33 cellular contexts compared by ENCODE assay signal in the genomic region with DNA sequence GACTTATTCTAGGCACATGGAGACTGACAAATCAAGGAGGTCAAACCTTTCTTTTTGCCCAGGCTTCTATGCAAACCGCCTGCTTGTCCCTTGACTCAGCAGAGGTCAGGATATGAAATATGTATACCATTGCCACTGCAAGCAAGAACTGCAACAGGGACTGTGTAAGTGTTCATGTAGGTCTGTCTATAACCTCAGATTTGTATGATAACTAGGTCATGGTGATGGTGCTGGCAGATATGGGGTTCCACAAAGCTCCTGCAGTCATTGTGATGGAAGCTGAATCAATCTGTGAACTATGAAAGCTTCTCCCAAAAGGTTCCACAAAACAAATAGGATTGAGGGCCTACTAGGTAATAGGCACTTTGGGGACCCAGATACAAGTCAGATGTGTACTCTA.
A peak's percentile ranks its signal among the peaks of the same experiment; 100 is the strongest.
DNase-seq lines count a peak whose midpoint lies in the region; ATAC-seq and TF ChIP-seq lines count a peak whose summit lies in the region.
"Had no signal": no experiment of that assay in that cellular context is flagged by ENCODE, and none has a peak within 500 bp of the region (broad histone marks: within the 10 kb centered on the region; RNA-seq: fewer than 3 reads in every experiment).

No MANE protein-coding gene starts in this region.

- no peaks in the 10 kb centered on the region for H3K9me2 ChIP-seq in SK-N-SH

- CTCF ChIA-PET in SK-N-SH (lab: Yijun Ruan, JAX) = interaction anchor here (1.2 to 2.1 kb wide), 3 partner anchors 57 to 385 kb away, joined by 3 to 5 read pairs (median 4); no protein-coding TSS in a partner anchor
- CTCF ChIA-PET in activated CD8-positive, alpha-beta T cell treated with anti-CD3 and anti-CD28 coated beads, Interleukin-2, amount 10 ng/mL, durations not matched to agents 7 days and 5 days (lab: Charles Lee) = interaction anchor here (0.6 kb wide), 1 partner anchor 16 kb away, joined by 4 read pairs; no protein-coding TSS in a partner anchor

- H3K9me3 Mint-ChIP-seq in type B pancreatic cell = no peaks in the 10 kb centered on the region
- no peaks in the 10 kb centered on the region for H3K9me3 Mint-ChIP-seq in activated CD8-positive, alpha-beta T cell treated with anti-CD3 and anti-CD28 coated beads, Interleukin-2, amount 10 ng/mL, durations not matched to agents 7 days and 5 days (ENCODE audit: insufficient read depth)
- H3K9me3 Mint-ChIP-seq: CD4-positive, alpha-beta memory T cell; CD4-positive, alpha-beta T cell; CD8-positive, alpha-beta memory T cell; CD8-positive, alpha-beta T cell had no signal

- no peaks in the 10 kb centered on the region for H4K20me1 ChIP-seq in SK-N-SH (ENCODE audit: insufficient read depth)
- H4K20me1 ChIP-seq: BLaER1; BLaER1 treated with 17β-estradiol and CSF1 and Interleukin-3, amounts not matched to agents 10 nM and 100 nM had no signal

- peaks cover 0 to 4% of the 10 kb centered on the region in 2 experiments for H3K36me3 ChIP-seq in SK-N-SH (replicated peaks in 1 of 2; ENCODE audit: control insufficient read depth in 1 of 2, insufficient read depth in 2 of 2, low read length in 1 of 2)
- H3K36me3 ChIP-seq: BE2C; BLaER1; BLaER1 treated with 17β-estradiol and CSF1 and Interleukin-3, amounts not matched to agents 10 nM and 100 nM had no signal

- WGBS in SK-N-SH (ENCODE audit: low lambda C conversion rate) = 48% methylated on average over 1 of the region's 1 CpG

- no peak for TF ChIP-seq EP300 in SK-N-SH (IDR thresholded peaks at IDR 0.05; ENCODE audit: borderline replicate concordance in 1 of 2, low read depth in 1 of 2, low read length in 1 of 2)

- no peak overlapping the region for H3K27ac Mint-ChIP-seq in type B pancreatic cell
- H3K27ac Mint-ChIP-seq in activated CD8-positive, alpha-beta T cell treated with anti-CD3 and anti-CD28 coated beads, Interleukin-2, amount 10 ng/mL, durations not matched to agents 7 days and 5 days = no peak overlapping the region
- H3K27ac Mint-ChIP-seq: B cell; CD14-positive monocyte; CD4-positive, alpha-beta memory T cell; CD4-positive, alpha-beta T cell; CD4-positive, CD25-positive, alpha-beta regulatory T cell; CD8-positive, alpha-beta memory T cell; CD8-positive, alpha-beta T cell had no signal

- H3K4me1 Mint-ChIP-seq in type B pancreatic cell (ENCODE audit: unreplicated experiment) = no peaks in the 10 kb centered on the region
- H3K4me1 Mint-ChIP-seq in activated CD8-positive, alpha-beta T cell treated with anti-CD3 and anti-CD28 coated beads, Interleukin-2, amount 10 ng/mL, durations not matched to agents 7 days and 5 days (ENCODE audit: low read depth) = no peaks in the 10 kb centered on the region
- H3K4me1 Mint-ChIP-seq: B cell; CD14-positive monocyte; CD4-positive, alpha-beta memory T cell; CD4-positive, CD25-positive, alpha-beta regulatory T cell; CD8-positive, alpha-beta memory T cell had no signal

- H3K4me2 ChIP-seq in SK-N-SH = no peak overlapping the region
- H3K4me2 ChIP-seq: A549; BLaER1; BLaER1 treated with 17β-estradiol and CSF1 and Interleukin-3, amounts not matched to agents 10 nM and 100 nM had no signal

- H3K36me3 Mint-ChIP-seq in type B pancreatic cell = no peaks in the 10 kb centered on the region
- no peaks in the 10 kb centered on the region for H3K36me3 Mint-ChIP-seq in activated CD8-positive, alpha-beta T cell treated with anti-CD3 and anti-CD28 coated beads, Interleukin-2, amount 10 ng/mL, durations not matched to agents 7 days and 5 days (ENCODE audit: low read depth)
- H3K36me3 Mint-ChIP-seq: CD14-positive monocyte; CD4-positive, alpha-beta memory T cell; CD4-positive, CD25-positive, alpha-beta regulatory T cell; CD8-positive, alpha-beta memory T cell; CD8-positive, alpha-beta T cell had no signal

- DNase-seq in SK-N-SH (no peak), HCEC 1CT (peak; percentile 4), SK-N-DZ (ENCODE audit: low spot score) (peak; percentile 10), ecto neural progenitor cell (ENCODE audit: low spot score) (peak; percentile 6), type B pancreatic cell (ENCODE audit: extremely low spot score, unreplicated experiment) (no peak), NCI-H2081 (lab: John Stamatoyannopoulos, UW) (no peak)
- no peak for DNase-seq in activated CD8-positive, alpha-beta T cell treated with anti-CD3 and anti-CD28 coated beads, Interleukin-2, amount 10 ng/mL, durations not matched to agents 7 days and 5 days
- DNase-seq: 8988T; ACHN; AML-193; C1 segment of cervical spinal cord; Caco-2; Calu3; CD4-positive, alpha-beta memory T cell; CD4-positive, alpha-beta T cell; CD4-positive, CD25-positive, alpha-beta regulatory T cell; CD8-positive, alpha-beta memory T cell; CD8-positive, alpha-beta T cell; COR-L47; DMS 273 treated with DMSO at 0.1 percent for 48 hours; DMS153; DMS53; DND-41; EL had no signal

- ATAC-seq in SK-N-SH treated with all-trans-retinoic acid at 6 μM for 48 hours = no peak
- ATAC-seq in activated CD8-positive, alpha-beta T cell treated with anti-CD3 and anti-CD28 coated beads, Interleukin-2, amount 10 ng/mL, durations not matched to agents 7 days and 5 days = no peak
- ATAC-seq: A549; CD8-positive, alpha-beta T cell had no signal

- no peak overlapping the region for H3K4me3 ChIP-seq in SK-N-SH (ENCODE audit: low read depth in 2 of 2, low read length in 1 of 2)
- H3K4me3 ChIP-seq: A549; BLaER1; BLaER1 treated with 17β-estradiol and CSF1 and Interleukin-3, amounts not matched to agents 10 nM and 100 nM had no signal

- TF ChIP-seq CTCF in SK-N-SH (IDR thresholded peaks at IDR 0.05) = no peak
- TF ChIP-seq CTCF in type B pancreatic cell (conservative IDR thresholded peaks at IDR 0.05) = no peak

- peak overlapping the region in 1 of 2 experiments; percentile 99; a peak in 2 of 4 replicates for H3K27ac ChIP-seq in SK-N-SH (ENCODE audit: low read depth in 2 of 2, low read length in 1 of 2)
- H3K27ac ChIP-seq: 22Rv1; A549; BLaER1; BLaER1 treated with 17β-estradiol and CSF1 and Interleukin-3, amounts not matched to agents 10 nM and 100 nM; C4-2B had no signal

- no peaks in the 10 kb centered on the region for H3K79me2 ChIP-seq in SK-N-SH (ENCODE audit: insufficient read depth)

- no peaks in the 10 kb centered on the region for H3K27me3 Mint-ChIP-seq in type B pancreatic cell
- H3K27me3 Mint-ChIP-seq in activated CD8-positive, alpha-beta T cell treated with anti-CD3 and anti-CD28 coated beads, Interleukin-2, amount 10 ng/mL, durations not matched to agents 7 days and 5 days (ENCODE audit: low read depth) = peaks cover 9% of the 10 kb centered on the region
- H3K27me3 Mint-ChIP-seq: B cell; CD4-positive, alpha-beta T cell had no signal

- H2AFZ ChIP-seq in SK-N-SH (ENCODE audit: low read depth) = no peak overlapping the region

- peaks cover 0 to 27% of the 10 kb centered on the region in 2 experiments; a peak in 2 of 4 replicates for H3K4me1 ChIP-seq in SK-N-SH (ENCODE audit: control insufficient read depth in 1 of 2, insufficient read depth in 2 of 2, low read depth in 1 of 2, low read length in 1 of 2)
- H3K4me1 ChIP-seq: A549, Caco-2 had no signal

- H3K27me3 ChIP-seq in SK-N-SH (ENCODE audit: insufficient read depth) = no peaks in the 10 kb centered on the region
- H3K27me3 ChIP-seq: BE2C; BLaER1; BLaER1 treated with 17β-estradiol and CSF1 and Interleukin-3, amounts not matched to agents 10 nM and 100 nM had no signal

- H3F3A ChIP-seq in SK-N-SH (replicated peaks; ENCODE audit: insufficient read depth) = no peaks in the 10 kb centered on the region

- TF ChIP-seq RAD21 in SK-N-SH (IDR thresholded peaks at IDR 0.05; ENCODE audit: low read length) = no peak

- H3K9ac ChIP-seq in SK-N-SH = no peak overlapping the region
- H3K9ac ChIP-seq: BLaER1; BLaER1 treated with 17β-estradiol and CSF1 and Interleukin-3, amounts not matched to agents 10 nM and 100 nM had no signal

- H3K4me3 Mint-ChIP-seq in type B pancreatic cell = no peak overlapping the region
- no peak overlapping the region for H3K4me3 Mint-ChIP-seq in activated CD8-positive, alpha-beta T cell treated with anti-CD3 and anti-CD28 coated beads, Interleukin-2, amount 10 ng/mL, durations not matched to agents 7 days and 5 days
- H3K4me3 Mint-ChIP-seq: B cell; CD14-positive monocyte; CD4-positive, alpha-beta memory T cell; CD4-positive, alpha-beta T cell; CD4-positive, CD25-positive, alpha-beta regulatory T cell; CD8-positive, alpha-beta memory T cell; CD8-positive, alpha-beta T cell had no signal

- POLR2A ChIA-PET in SK-N-SH (lab: Yijun Ruan, JAX) = no interaction called here
- POLR2A ChIA-PET in activated CD8-positive, alpha-beta T cell treated with anti-CD3 and anti-CD28 coated beads, Interleukin-2, amount 10 ng/mL, durations not matched to agents 7 days and 5 days (lab: Charles Lee) = no interaction called here

- no peaks in the 10 kb centered on the region for H3K9me3 ChIP-seq in SK-N-SH
- H3K9me3 ChIP-seq: A549; BE2C; BLaER1; BLaER1 treated with 17β-estradiol and CSF1 and Interleukin-3, amounts not matched to agents 10 nM and 100 nM; Caco-2 had no signal

TF ChIP-seq in SK-N-SH, 30 proteins besides CTCF, POLR2A, EP300 and RAD21:
- TF ChIP-seq GATA2 (CRISPR knock-in tag; IDR thresholded peaks at IDR 0.05) (peak; percentile 61), SMC3 (IDR thresholded peaks at IDR 0.05; ENCODE audit: low read depth, low read length) (no peak)

TF ChIP-seq in SK-N-SH treated with all-trans-retinoic acid at 6 μM for 48 hours, 23 proteins besides CTCF, POLR2A, EP300 and RAD21 (continues in another document):
- TF ChIP-seq RARB (CRISPR knock-in tag; IDR thresholded peaks at IDR 0.05) (no peak), ZFP30 (CRISPR knock-in tag; IDR thresholded peaks at IDR 0.05) (no peak), ISL1 (CRISPR knock-in tag; IDR thresholded peaks at IDR 0.05) (no peak), TCF4 (CRISPR knock-in tag; IDR thresholded peaks at IDR 0.05; ENCODE audit: borderline replicate concordance) (no peak)

Comparison
In these comparisons a context has a peak if more than half of its experiments do, and no peak if none do; other contexts are left out.
1. DNase-seq: peak in HCEC 1CT (single experiment), SK-N-DZ (single experiment) and ecto neural progenitor cell (single experiment); none in SK-N-SH (single experiment), type B pancreatic cell (single experiment), NCI-H2081 (0 of 2) and activated CD8-positive, alpha-beta T cell treated with anti-CD3 and anti-CD28 coated beads, Interleukin-2, amount 10 ng/mL, durations not matched to agents 7 days and 5 days (single experiment).